Comparison of ENCODE assay signal across 27 cellular contexts in genomic region chr9:91144782-91145181, GRCh38.
DNase-seq lines count a peak whose midpoint lies in the region; ATAC-seq, FAIRE-seq and TF ChIP-seq lines count a peak whose summit lies in the region.
"Had no signal": no experiment of that assay in that cellular context is flagged by ENCODE, and none has a peak within 500 bp of the region (broad histone marks: within the 10 kb centered on the region; RNA-seq: fewer than 3 reads in every experiment).

No MANE protein-coding gene starts in this region.

- H4K20me1 ChIP-seq in astrocyte (ENCODE audit: insufficient read depth, low read length): no peaks in the 10 kb centered on the region

- H3K27me3 ChIP-seq in astrocyte (ENCODE audit: insufficient read depth, low read length): no peaks in the 10 kb centered on the region
- H3K27me3 ChIP-seq: spleen, tibial nerve had no signal

- peak overlapping the region; percentile 84 for H3K27ac Mint-ChIP-seq in activated naive CD8-positive, alpha-beta T cell
- no peak overlapping the region for H3K27ac Mint-ChIP-seq in activated naive CD8-positive, alpha-beta T cell treated with anti-CD3 and anti-CD28 coated beads, Interleukin-2, amount 50 U/mL, for 24 hours
- H3K27ac Mint-ChIP-seq in astrocyte (ENCODE audit: unreplicated experiment): no peak overlapping the region
- peak overlapping the region; percentile 78 for H3K27ac Mint-ChIP-seq in stimulated activated naive B cell treated with anti-CD40 and anti-IgM and Interleukin-4, amounts not matched to agents 10 μg/mL and 1 μg/mL and 100 μg/mL, for 72 hours

- H3K9me3 Mint-ChIP-seq in activated naive CD8-positive, alpha-beta T cell (ENCODE audit: low read depth): peaks cover 6% of the 10 kb centered on the region
- H3K9me3 Mint-ChIP-seq in activated naive CD8-positive, alpha-beta T cell treated with anti-CD3 and anti-CD28 coated beads, Interleukin-2, amount 50 U/mL, for 24 hours: peaks cover 15% of the 10 kb centered on the region
- peaks cover 9% of the 10 kb centered on the region for H3K9me3 Mint-ChIP-seq in astrocyte (ENCODE audit: unreplicated experiment)
- peaks cover 4 to 10% of the 10 kb centered on the region in 2 donors for H3K9me3 Mint-ChIP-seq in stimulated activated naive B cell treated with anti-CD40 and anti-IgM and Interleukin-4, amounts not matched to agents 10 μg/mL and 1 μg/mL and 100 μg/mL, for 72 hours

- no peaks in the 10 kb centered on the region for H3K27me3 Mint-ChIP-seq in activated naive CD8-positive, alpha-beta T cell
- H3K27me3 Mint-ChIP-seq in activated naive CD8-positive, alpha-beta T cell treated with anti-CD3 and anti-CD28 coated beads, Interleukin-2, amount 50 U/mL, for 24 hours: no peaks in the 10 kb centered on the region
- H3K27me3 Mint-ChIP-seq in astrocyte (ENCODE audit: low read depth, unreplicated experiment): no peaks in the 10 kb centered on the region
- H3K27me3 Mint-ChIP-seq in stimulated activated naive B cell treated with anti-CD40 and anti-IgM and Interleukin-4, amounts not matched to agents 10 μg/mL and 1 μg/mL and 100 μg/mL, for 72 hours: no peaks in the 10 kb centered on the region

- no peak for TF ChIP-seq CTCF in astrocyte (IDR thresholded peaks at IDR 0.05; ENCODE audit: insufficient read depth, low read depth, low read length)

- H3K9me3 ChIP-seq in astrocyte (ENCODE audit: insufficient read depth, low read depth, low read length): no peaks in the 10 kb centered on the region
- H3K9me3 ChIP-seq: lower lobe of right lung, mucosa of descending colon had no signal

- no peak overlapping the region for H3K9ac ChIP-seq in astrocyte (ENCODE audit: low read length)
- H3K9ac ChIP-seq: KMS-11 had no signal

- H3K27ac ChIP-seq in astrocyte (ENCODE audit: low read depth, low read length): no peak overlapping the region
- H3K27ac ChIP-seq: KMS-11, lower lobe of right lung, spleen, tibial nerve had no signal

- no peak for FAIRE-seq in astrocyte (lab: Jason Lieb, UNC)
- FAIRE-seq: GM12878 had no signal

- ATAC-seq in activated naive CD8-positive, alpha-beta T cell treated with anti-CD3 and anti-CD28 coated beads, Interleukin-2, amount 50 U/mL, for 24 hours: no peak
- ATAC-seq in stimulated activated naive B cell treated with anti-CD40 and anti-IgM and Interleukin-4, amounts not matched to agents 10 μg/mL and 1 μg/mL and 100 μg/mL, for 72 hours (replicated peaks): no peak
- ATAC-seq in HG02571 (IDR thresholded peaks at IDR 0.05; ENCODE audit: unreplicated experiment): no peak
- ATAC-seq: GM12878, lower lobe of right lung, mucosa of descending colon, right cardiac atrium had no signal

- H3K4me2 ChIP-seq in astrocyte (ENCODE audit: low read length): no peak overlapping the region
- H3K4me2 ChIP-seq: KMS-11 had no signal

- peaks cover 41% of the 10 kb centered on the region for H3K4me1 Mint-ChIP-seq in activated naive CD8-positive, alpha-beta T cell (ENCODE audit: low read depth)
- peaks cover 51% of the 10 kb centered on the region for H3K4me1 Mint-ChIP-seq in activated naive CD8-positive, alpha-beta T cell treated with anti-CD3 and anti-CD28 coated beads, Interleukin-2, amount 50 U/mL, for 24 hours
- H3K4me1 Mint-ChIP-seq in astrocyte (ENCODE audit: low read depth, unreplicated experiment): peaks cover 6% of the 10 kb centered on the region
- H3K4me1 Mint-ChIP-seq in stimulated activated naive B cell treated with anti-CD40 and anti-IgM and Interleukin-4, amounts not matched to agents 10 μg/mL and 1 μg/mL and 100 μg/mL, for 72 hours: peaks cover 53 to 64% of the 10 kb centered on the region in 2 donors

- H3K36me3 ChIP-seq in astrocyte (ENCODE audit: insufficient read depth, low read length): no peaks in the 10 kb centered on the region
- H3K36me3 ChIP-seq: lower lobe of right lung, spleen, tibial nerve had no signal

- DNase-seq in activated naive CD8-positive, alpha-beta T cell treated with anti-CD3 and anti-CD28 coated beads, Interleukin-2, amount 50 U/mL, for 24 hours: no peak
- peak; percentile 58 for DNase-seq in GM03348 (ENCODE audit: low spot score)
- peak; percentile 29 for DNase-seq in astrocyte (ENCODE audit: low read depth)
- DNase-seq in stimulated activated naive B cell treated with anti-CD40 and anti-IgM and Interleukin-4, amounts not matched to agents 10 μg/mL and 1 μg/mL and 100 μg/mL, for 72 hours: no peak
- no peak for DNase-seq in NCI-H69 (lab: John Stamatoyannopoulos, UW)
- DNase-seq in DMS114 treated with DMSO at 0.1 percent for 48 hours (lab: John Stamatoyannopoulos, UW; ENCODE audit: unreplicated experiment): no peak
- DNase-seq: activated effector memory CD4-positive, alpha-beta T cell treated with Interleukin-2 at 50 U/mL for 16 hours; caudate nucleus; head of caudate nucleus; kidney glomerular epithelial cell; lower lobe of right lung; mucosa of descending colon; MV-4-11; NCI-H1694; NCI-H2171; NCI-H524; NK-92 treated with Interleukin-12 subunit alpha and Interleukin-12 subunit beta, amount 100 ng/mL, for 24 hours; right cardiac atrium; SHP77 treated with DMSO at 0.1 percent for 48 hours; spleen; stimulated activated CD4-positive, alpha-beta T cell treated with anti-CD3 and anti-CD28 coated beads, Interleukin-4, amount 100 ng/mL, for 1 hour; stimulated activated naive CD4-positive, alpha-beta T cell treated with Interleukin-2 at 50 U/mL for 16 hours had no signal

- H3K36me3 Mint-ChIP-seq in activated naive CD8-positive, alpha-beta T cell: peaks cover 4% of the 10 kb centered on the region
- H3K36me3 Mint-ChIP-seq in activated naive CD8-positive, alpha-beta T cell treated with anti-CD3 and anti-CD28 coated beads, Interleukin-2, amount 50 U/mL, for 24 hours (ENCODE audit: low read depth): peaks cover 19% of the 10 kb centered on the region
- peaks cover 5% of the 10 kb centered on the region for H3K36me3 Mint-ChIP-seq in astrocyte (ENCODE audit: low read depth, unreplicated experiment)
- H3K36me3 Mint-ChIP-seq in stimulated activated naive B cell treated with anti-CD40 and anti-IgM and Interleukin-4, amounts not matched to agents 10 μg/mL and 1 μg/mL and 100 μg/mL, for 72 hours: peaks cover 6 to 15% of the 10 kb centered on the region in 2 donors

- no peak overlapping the region for H2AFZ ChIP-seq in astrocyte (ENCODE audit: low read depth, low read length)

- no peak overlapping the region for H3K4me3 ChIP-seq in astrocyte (ENCODE audit: insufficient read depth, low read depth, low read length)
- H3K4me3 ChIP-seq: GM12878, lower lobe of right lung, mucosa of descending colon, spleen, tibial nerve had no signal

- H3K4me1 ChIP-seq in astrocyte (ENCODE audit: insufficient read depth, low read length): no peaks in the 10 kb centered on the region
- H3K4me1 ChIP-seq: tibial nerve had no signal

- H3K4me3 Mint-ChIP-seq in activated naive CD8-positive, alpha-beta T cell: no peak overlapping the region
- H3K4me3 Mint-ChIP-seq in activated naive CD8-positive, alpha-beta T cell treated with anti-CD3 and anti-CD28 coated beads, Interleukin-2, amount 50 U/mL, for 24 hours: no peak overlapping the region
- no peak overlapping the region for H3K4me3 Mint-ChIP-seq in astrocyte (ENCODE audit: unreplicated experiment)
- H3K4me3 Mint-ChIP-seq in stimulated activated naive B cell treated with anti-CD40 and anti-IgM and Interleukin-4, amounts not matched to agents 10 μg/mL and 1 μg/mL and 100 μg/mL, for 72 hours: no peak overlapping the region

- no peaks in the 10 kb centered on the region for H3K79me2 ChIP-seq in astrocyte (ENCODE audit: insufficient read depth, low read length)

Comparison
In these comparisons a context has a peak if more than half of its experiments do, and no peak if none do; other contexts are left out.
1. H3K27ac Mint-ChIP-seq: peak in activated naive CD8-positive, alpha-beta T cell (single experiment) and stimulated activated naive B cell treated with anti-CD40 and anti-IgM and Interleukin-4, amounts not matched to agents 10 μg/mL and 1 μg/mL and 100 μg/mL, for 72 hours (single experiment); none in activated naive CD8-positive, alpha-beta T cell treated with anti-CD3 and anti-CD28 coated beads, Interleukin-2, amount 50 U/mL, for 24 hours (single experiment) and astrocyte (single experiment).
2. DNase-seq: peak in GM03348 (single experiment) and astrocyte (single experiment); none in activated naive CD8-positive, alpha-beta T cell treated with anti-CD3 and anti-CD28 coated beads, Interleukin-2, amount 50 U/mL, for 24 hours (single experiment), stimulated activated naive B cell treated with anti-CD40 and anti-IgM and Interleukin-4, amounts not matched to agents 10 μg/mL and 1 μg/mL and 100 μg/mL, for 72 hours (single experiment), NCI-H69 (single experiment) and DMS114 treated with DMSO at 0.1 percent for 48 hours (single experiment).